In genomic region chr4:101791189-101791572, GRCh38 we compare ENCODE assay signal across 8 cellular contexts. TPM values are rescaled to one million over a fixed set of nuclear protein-coding genes. Genes with fewer than 3 reads are reported as not detected.
DNase-seq lines count a peak whose midpoint lies in the region; TF ChIP-seq lines count a peak whose summit lies in the region.

No MANE protein-coding gene starts in this region.

- no peak overlapping the region for H4K8ac ChIP-seq in neuronal stem cell (ENCODE audit: low read depth, low read length)

- H2BK15ac ChIP-seq in neuronal stem cell (ENCODE audit: low read length), result peak overlapping the region; percentile 92

- H3K27ac ChIP-seq in C4-2B (peak overlapping the region; percentile 71), neuronal stem cell (replicated peaks; ENCODE audit: low read length) (no peak overlapping the region)
- H3K27ac ChIP-seq in effector memory CD4-positive, alpha-beta T cell (ENCODE audit: insufficient read depth, low read length, poor library complexity, severe bottlenecking), result no peak overlapping the region

- H3K4me3 ChIP-seq in NB4 (ENCODE audit: low read depth, low read length), result peak overlapping the region; percentile 46
- peak overlapping the region; percentile 44 for H3K4me3 ChIP-seq in effector memory CD4-positive, alpha-beta T cell (ENCODE audit: insufficient read depth, low read depth, low read length, poor library complexity, severe bottlenecking)
- H3K4me3 ChIP-seq in neuronal stem cell (ENCODE audit: low read length in 2 of 2), result no peak overlapping the region
- H3K4me3 ChIP-seq in BE2C (ENCODE audit: low read depth, low read length), result no peak overlapping the region

- peak overlapping the region; percentile 91 for H2BK120ac ChIP-seq in neuronal stem cell (ENCODE audit: low read depth, low read length)

- no peak overlapping the region for H3K23ac ChIP-seq in neuronal stem cell (ENCODE audit: low read depth, low read length, poor library complexity)

- H3K4ac ChIP-seq in neuronal stem cell (ENCODE audit: low read length), result no peak overlapping the region

- H3K36me3 ChIP-seq in effector memory CD4-positive, alpha-beta T cell (ENCODE audit: control insufficient read depth, insufficient read depth, low read length), result no peaks in the 10 kb centered on the region
- H3K36me3 ChIP-seq in neuronal stem cell (replicated peaks in 1 of 2; ENCODE audit: control insufficient read depth in 2 of 2, insufficient read depth in 2 of 2, low read length in 2 of 2) (no peaks in the 10 kb centered on the region), BE2C (no peaks in the 10 kb centered on the region)

- H2AFZ ChIP-seq in neuronal stem cell (ENCODE audit: low read length), result peak overlapping the region; percentile 55

- peak; percentile 20 for DNase-seq in GM20000 (ENCODE audit: low spot score)
- DNase-seq in NB4 (ENCODE audit: low read depth), result peak; percentile 19
- no peak for DNase-seq in effector memory CD4-positive, alpha-beta T cell
- no peak for DNase-seq in neuronal stem cell (ENCODE audit: low spot score)
- DNase-seq in DMS79 (lab: John Stamatoyannopoulos, UW), result no peak
- no peak for DNase-seq in BE2C
- no peak for DNase-seq in putamen (ENCODE audit: low spot score)

- H3K9me3 ChIP-seq in effector memory CD4-positive, alpha-beta T cell (ENCODE audit: control insufficient read depth, low read length), result no peaks in the 10 kb centered on the region
- H3K9me3 ChIP-seq in neuronal stem cell (replicated peaks in 1 of 2; ENCODE audit: control insufficient read depth in 2 of 2, insufficient read depth in 1 of 2, low read depth in 1 of 2, low read length in 2 of 2) (peaks cover 0 to 8% of the 10 kb centered on the region in 2 donors), BE2C (no peaks in the 10 kb centered on the region)

- no peak for TF ChIP-seq CTCF in C4-2B (conservative IDR thresholded peaks at IDR 0.05)
- no peak for TF ChIP-seq CTCF in GM20000 (IDR thresholded peaks at IDR 0.05; ENCODE audit: extremely low read depth, missing control alignments)
- TF ChIP-seq CTCF in NB4 (IDR thresholded peaks at IDR 0.05; ENCODE audit: low read depth, low read length), result no peak
- TF ChIP-seq CTCF in BE2C (IDR thresholded peaks at IDR 0.05; ENCODE audit: low read depth, low read length), result no peak

- no CpG with 5 or more reads among the region's 11 CpGs for WGBS in neuronal stem cell (ENCODE audit: extremely low coverage in 2 of 2, insufficient read length in 2 of 2, insufficient replicate concordance in 1 of 2), 2 donors

- H2BK12ac ChIP-seq in neuronal stem cell (ENCODE audit: low read length), result no peak overlapping the region

- no peak overlapping the region for H2BK5ac ChIP-seq in neuronal stem cell (ENCODE audit: low read length)

- H3K9ac ChIP-seq in neuronal stem cell (ENCODE audit: low read depth, low read length, poor library complexity), result no peak overlapping the region

- no peak overlapping the region for H4K91ac ChIP-seq in neuronal stem cell (ENCODE audit: low read depth, low read length, poor library complexity)

- no peaks in the 10 kb centered on the region for H3K4me1 ChIP-seq in effector memory CD4-positive, alpha-beta T cell (ENCODE audit: control insufficient read depth, insufficient read depth, low read length, poor library complexity, severe bottlenecking)
- H3K4me1 ChIP-seq in neuronal stem cell (ENCODE audit: control insufficient read depth in 2 of 2, insufficient read depth in 1 of 2, low read depth in 1 of 2, low read length in 2 of 2) (peaks cover 0 to 4% of the 10 kb centered on the region in 2 donors), BE2C (no peaks in the 10 kb centered on the region; the same call in 1 of the 2 replicates)

- H3K18ac ChIP-seq in neuronal stem cell (ENCODE audit: low read length), result peak overlapping the region; percentile 96

- H3K79me1 ChIP-seq in neuronal stem cell (ENCODE audit: low read depth, low read length), result no peaks in the 10 kb centered on the region

- no peak overlapping the region for H3K14ac ChIP-seq in neuronal stem cell (ENCODE audit: low read length)

- no peak overlapping the region for H2AK5ac ChIP-seq in neuronal stem cell (ENCODE audit: low read depth, low read length)

- TF ChIP-seq POLR2A in NB4 (IDR thresholded peaks at IDR 0.05; ENCODE audit: extremely low read depth, insufficient read length), result no peak

- peak overlapping the region; percentile 48 for H3K4me2 ChIP-seq in neuronal stem cell (ENCODE audit: insufficient read depth, low read length, poor library complexity, severe bottlenecking)

- peaks cover 6% of the 10 kb centered on the region for H3K27me3 ChIP-seq in effector memory CD4-positive, alpha-beta T cell (replicated peaks; ENCODE audit: control insufficient read depth, insufficient read depth, low read length, poor library complexity, severe bottlenecking)
- H3K27me3 ChIP-seq in neuronal stem cell (ENCODE audit: control insufficient read depth in 3 of 3, insufficient read depth in 3 of 3, low read depth in 1 of 3, low read length in 3 of 3) (no peaks in the 10 kb centered on the region), BE2C (no peaks in the 10 kb centered on the region)

RNA-seq across cellular contexts. Expression of gene BANK1, which starts 0.7 kb away (rescaled TPM):
- polyA plus RNA-seq in neuronal stem cell (2013, experiment 1 of 2), result 0.52 TPM
- 0.44 TPM for polyA plus RNA-seq in neuronal stem cell (2013, experiment 2 of 2)
- 0.57 TPM for polyA plus RNA-seq in BE2C (2012; ENCODE audit: insufficient read depth, insufficient read length, low read depth)

Comparison
In these comparisons a context has a peak if more than half of its experiments do, and no peak if none do; other contexts are left out.
1. DNase-seq: peak in GM20000 (single experiment) and NB4 (single experiment); none in effector memory CD4-positive, alpha-beta T cell (0 of 3), neuronal stem cell (single experiment), DMS79 (single experiment), BE2C (single experiment) and putamen (single experiment).
2. H3K4me3 ChIP-seq: peak in NB4 (single experiment) and effector memory CD4-positive, alpha-beta T cell (single experiment); none in neuronal stem cell (0 of 2) and BE2C (single experiment).